ENCODE assay signal across 1 cellular context in genomic region chr12:18646307-18646706, GRCh38.
TF ChIP-seq lines count a peak whose summit lies in the region.

No MANE protein-coding gene starts in this region.

TF ChIP-seq in K562, 482 proteins besides CTCF, POLR2A, EP300 and RAD21 (continued from another document):
- TF ChIP-seq RBFOX2 (IDR thresholded peaks at IDR 0.05; ENCODE audit: low read depth, low read length) (no peak), ZNF212 (CRISPR knock-in tag; IDR thresholded peaks at IDR 0.05) (no peak), KDM4B (IDR thresholded peaks at IDR 0.05; ENCODE audit: borderline replicate concordance in 2 of 2, low read depth in 1 of 2) (no peak), CLOCK (CRISPR knock-in tag; IDR thresholded peaks at IDR 0.05; ENCODE audit: borderline replicate concordance) (no peak), BCL6 (CRISPR knock-in tag; IDR thresholded peaks at IDR 0.05) (no peak), ZNF75A (CRISPR knock-in tag; IDR thresholded peaks at IDR 0.05) (no peak), HDAC1 (IDR thresholded peaks at IDR 0.05) (no peak), EP400 (IDR thresholded peaks at IDR 0.05) (no peak)
